19 cellular contexts compared by ENCODE assay signal in the genomic region with DNA sequence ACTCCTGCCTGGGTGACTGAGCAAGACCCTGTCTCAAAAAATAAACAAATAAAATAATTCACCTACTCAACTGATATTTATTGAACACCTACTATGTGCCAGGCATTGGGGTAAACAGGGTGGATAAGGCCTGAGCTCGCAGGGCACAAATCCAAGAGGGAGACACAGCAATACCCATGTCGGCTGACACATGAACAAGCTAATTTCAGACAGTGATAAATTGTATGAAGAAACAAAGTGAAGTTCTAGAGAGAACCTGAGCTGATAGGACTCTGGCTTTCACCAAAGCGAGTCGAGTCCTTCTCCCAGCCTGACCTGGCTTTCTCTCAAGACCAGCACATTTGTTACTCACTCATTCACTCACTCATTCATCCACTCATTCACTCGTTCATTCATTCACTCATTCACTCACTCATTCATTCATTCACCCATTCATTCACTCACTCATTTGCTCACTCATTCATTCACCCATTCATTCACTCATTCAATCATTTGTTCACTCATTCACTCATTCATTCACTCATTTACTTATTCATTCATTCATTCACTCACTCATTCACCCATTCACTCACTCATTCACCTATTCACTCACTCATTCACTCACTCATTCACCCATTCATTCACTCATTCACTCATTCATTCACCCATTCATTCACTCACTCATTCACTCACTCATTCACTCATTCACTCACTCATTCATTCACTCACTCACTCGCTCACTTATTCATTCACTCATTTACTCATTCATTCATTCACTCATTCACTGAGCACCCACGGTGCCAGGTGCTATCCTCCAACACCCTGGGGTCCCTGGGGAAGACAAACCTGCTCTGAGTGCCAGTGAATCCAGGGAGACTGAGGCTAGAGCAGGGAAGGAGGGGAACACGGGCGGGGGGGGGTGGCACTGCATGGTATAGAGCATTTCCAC. TPM values are rescaled to one million over a fixed set of nuclear protein-coding genes. Genes with fewer than 3 reads are reported as not detected.
DNase-seq lines count a peak whose midpoint lies in the region; ATAC-seq and TF ChIP-seq lines count a peak whose summit lies in the region.
"Had no signal": no experiment of that assay in that cellular context is flagged by ENCODE, and none has a peak within 500 bp of the region (broad histone marks: within the 10 kb centered on the region; RNA-seq: fewer than 3 reads in every experiment).

No MANE protein-coding gene starts in this region.

- CTCF ChIA-PET in activated naive CD4-positive, alpha-beta T cell treated with anti-CD3 and anti-CD28 coated beads for 36 hours (lab: Charles Lee) = no interaction called here

- TF ChIP-seq CTCF in left ventricle myocardium inferior (IDR thresholded peaks at IDR 0.05; ENCODE audit: borderline replicate concordance) = no peak

- H3K27me3 Mint-ChIP-seq in activated naive CD4-positive, alpha-beta T cell treated with anti-CD3 and anti-CD28 coated beads for 36 hours (ENCODE audit: low read depth) = peaks cover 28% of the 10 kb centered on the region
- peaks cover 45% of the 10 kb centered on the region for H3K27me3 Mint-ChIP-seq in stimulated activated naive CD8-positive, alpha-beta T cell treated with anti-CD3 and anti-CD28 coated beads, Interleukin-15, amount 100 ng/mL, for 72 hours

- H3K36me3 Mint-ChIP-seq in activated naive CD4-positive, alpha-beta T cell treated with anti-CD3 and anti-CD28 coated beads for 36 hours (ENCODE audit: low read depth) = no peaks in the 10 kb centered on the region
- H3K36me3 Mint-ChIP-seq: activated naive CD8-positive, alpha-beta T cell; stimulated activated naive B cell treated with anti-CD40 and anti-IgM and Interleukin-4, amounts not matched to agents 10 μg/mL and 1 μg/mL and 100 μg/mL, for 72 hours had no signal

- intact Hi-C loops in activated naive CD4-positive, alpha-beta T cell treated with anti-CD3 and anti-CD28 coated beads for 36 hours (cut with micrococcal nuclease) = no loop called here
- intact Hi-C loops in left ventricle myocardium inferior (cut with micrococcal nuclease) = no loop called here

- H3K27me3 ChIP-seq in left ventricle myocardium inferior (ENCODE audit: low read depth) = peaks cover 66% of the 10 kb centered on the region

- no peaks in the 10 kb centered on the region for H3K9me3 ChIP-seq in left ventricle myocardium inferior (replicated peaks)
- H3K9me3 ChIP-seq: thoracic aorta had no signal

- H3K4me1 ChIP-seq in left ventricle myocardium inferior = peaks cover 6% of the 10 kb centered on the region

- peaks cover 1% of the 10 kb centered on the region for H3K4me1 Mint-ChIP-seq in activated naive CD4-positive, alpha-beta T cell treated with anti-CD3 and anti-CD28 coated beads for 36 hours (ENCODE audit: low read depth)
- no peaks in the 10 kb centered on the region for H3K4me1 Mint-ChIP-seq in stimulated activated naive CD8-positive, alpha-beta T cell treated with anti-CD3 and anti-CD28 coated beads, Interleukin-15, amount 100 ng/mL, for 72 hours

- no peak overlapping the region for H3K4me3 Mint-ChIP-seq in activated naive CD4-positive, alpha-beta T cell treated with anti-CD3 and anti-CD28 coated beads for 36 hours
- H3K4me3 Mint-ChIP-seq in stimulated activated naive CD8-positive, alpha-beta T cell treated with anti-CD3 and anti-CD28 coated beads, Interleukin-15, amount 100 ng/mL, for 72 hours = no peak overlapping the region
- H3K4me3 Mint-ChIP-seq: activated naive CD8-positive, alpha-beta T cell; CD4-positive, alpha-beta T cell; nephron progenitor cell; stimulated activated naive B cell treated with anti-CD40 and anti-IgM and Interleukin-4, amounts not matched to agents 10 μg/mL and 1 μg/mL and 100 μg/mL, for 72 hours had no signal

- H3K36me3 ChIP-seq in left ventricle myocardium inferior = no peaks in the 10 kb centered on the region
- H3K36me3 ChIP-seq: thoracic aorta had no signal

- DNase-seq in activated naive CD4-positive, alpha-beta T cell treated with anti-CD3 and anti-CD28 coated beads for 36 hours = peak; percentile 13
- DNase-seq in activated naive CD4-positive, alpha-beta T cell treated with Interleukin-2 at 50 U/mL for 16 hours = no peak
- DNase-seq in LHCN-M2 (ENCODE audit: low read depth) = peak; percentile 24
- peak; percentile 5 for DNase-seq in dermis blood vessel endothelial cell
- DNase-seq in left ventricle myocardium inferior = no peak
- no peak for DNase-seq in stimulated activated naive CD8-positive, alpha-beta T cell treated with anti-CD3 and anti-CD28 coated beads, Interleukin-15, amount 100 ng/mL, for 72 hours
- DNase-seq: CD4-positive, alpha-beta T cell; DND-41; effector memory CD4-positive, alpha-beta T cell; NCI-H524; nephron progenitor cell; posterior cingulate gyrus; stimulated activated CD4-positive, alpha-beta T cell treated with anti-CD3 and anti-CD28 coated beads, Interleukin-2, amount 100 ng/mL, for 24 hours; stimulated activated naive B cell treated with anti-CD40 and anti-IgM and Interleukin-4, amounts not matched to agents 10 μg/mL and 1 μg/mL and 100 μg/mL, for 72 hours had no signal

- H3K9me3 Mint-ChIP-seq in activated naive CD4-positive, alpha-beta T cell treated with anti-CD3 and anti-CD28 coated beads for 36 hours = no peaks in the 10 kb centered on the region
- no peaks in the 10 kb centered on the region for H3K9me3 Mint-ChIP-seq in stimulated activated naive CD8-positive, alpha-beta T cell treated with anti-CD3 and anti-CD28 coated beads, Interleukin-15, amount 100 ng/mL, for 72 hours
- H3K9me3 Mint-ChIP-seq: CD4-positive, alpha-beta T cell; nephron progenitor cell had no signal

- no peak for ATAC-seq in GM18868 (IDR thresholded peaks at IDR 0.05; ENCODE audit: unreplicated experiment)
- no peak for ATAC-seq in stimulated activated naive CD8-positive, alpha-beta T cell treated with anti-CD3 and anti-CD28 coated beads, Interleukin-15, amount 100 ng/mL, for 72 hours
- ATAC-seq: HCT116, left lobe of liver had no signal

- H3K4me3 ChIP-seq in left ventricle myocardium inferior = no peak overlapping the region
- H3K4me3 ChIP-seq: thoracic aorta had no signal

- no peak overlapping the region for H3K27ac ChIP-seq in left ventricle myocardium inferior (replicated peaks)
- H3K27ac ChIP-seq: thoracic aorta had no signal

- H3K27ac Mint-ChIP-seq in activated naive CD4-positive, alpha-beta T cell treated with anti-CD3 and anti-CD28 coated beads for 36 hours = no peak overlapping the region
- no peak overlapping the region for H3K27ac Mint-ChIP-seq in stimulated activated naive CD8-positive, alpha-beta T cell treated with anti-CD3 and anti-CD28 coated beads, Interleukin-15, amount 100 ng/mL, for 72 hours
- H3K27ac Mint-ChIP-seq: activated naive CD8-positive, alpha-beta T cell; CD4-positive, alpha-beta T cell; nephron progenitor cell; stimulated activated naive B cell treated with anti-CD40 and anti-IgM and Interleukin-4, amounts not matched to agents 10 μg/mL and 1 μg/mL and 100 μg/mL, for 72 hours had no signal

RNA-seq across cellular contexts. Expression of a gene that starts 37.4 kb away (rescaled TPM):
- total RNA-seq in activated naive CD4-positive, alpha-beta T cell treated with anti-CD3 and anti-CD28 coated beads for 36 hours = 1 to 10 TPM; 1.7 to 2.0 TPM
- 0.11 and 0.26 TPM in 2 replicates for total RNA-seq in LHCN-M2 (2014; rRNA removed)
- polyA plus RNA-seq in LHCN-M2 (2012) = 0.28 TPM
- total RNA-seq in dermis blood vessel endothelial cell = 4.3 and 10.8 TPM in 2 replicates
- 56.3 TPM for total RNA-seq in left ventricle myocardium inferior

Comparison
In these comparisons a context has a peak if more than half of its experiments do, and no peak if none do; other contexts are left out.
1. DNase-seq: peak in activated naive CD4-positive, alpha-beta T cell treated with anti-CD3 and anti-CD28 coated beads for 36 hours (single experiment), LHCN-M2 (single experiment) and dermis blood vessel endothelial cell (single experiment); none in activated naive CD4-positive, alpha-beta T cell treated with Interleukin-2 at 50 U/mL for 16 hours (single experiment), left ventricle myocardium inferior (single experiment) and stimulated activated naive CD8-positive, alpha-beta T cell treated with anti-CD3 and anti-CD28 coated beads, Interleukin-15, amount 100 ng/mL, for 72 hours (0 of 2).